Comparison of ENCODE assay signal across 1 cellular context in genomic region chr14:28756896-28757570, GRCh38.
A peak's percentile ranks its signal among the peaks of the same experiment; 100 is the strongest.
TF ChIP-seq lines count a peak whose summit lies in the region.

No MANE protein-coding gene starts in this region.

TF ChIP-seq in HepG2, 621 proteins besides CTCF, POLR2A, EP300 and RAD21 (continued from another document and continues in another):
- TF ChIP-seq HMGXB4 (CRISPR knock-in tag; IDR thresholded peaks at IDR 0.05; ENCODE audit: borderline replicate concordance in 1 of 2, low read depth in 1 of 2) (peak; percentile 16 to 54; a peak in 2 of 4 replicates), HMG20A (CRISPR knock-in tag; IDR thresholded peaks at IDR 0.05; ENCODE audit: borderline replicate concordance) (no peak), ZNF180 (CRISPR knock-in tag; IDR thresholded peaks at IDR 0.05; ENCODE audit: borderline replicate concordance, low read depth) (no peak), ZBTB39 (CRISPR knock-in tag; IDR thresholded peaks at IDR 0.05) (no peak), TFDP2 (CRISPR knock-in tag; IDR thresholded peaks at IDR 0.05) (peak; percentile 76; the same call in 1 of the 2 replicates), ZNF547 (CRISPR knock-in tag; IDR thresholded peaks at IDR 0.05) (no peak), ZBTB42 (CRISPR knock-in tag; IDR thresholded peaks at IDR 0.05) (no peak), NR3C1 (CRISPR knock-in tag; IDR thresholded peaks at IDR 0.05) (no peak), BRCA1 (CRISPR knock-in tag; IDR thresholded peaks at IDR 0.05) (no peak), ZBED4 (CRISPR knock-in tag; IDR thresholded peaks at IDR 0.05; ENCODE audit: borderline replicate concordance) (no peak), PHF5A (CRISPR knock-in tag; IDR thresholded peaks at IDR 0.05; ENCODE audit: low read depth, unreplicated experiment) (no peak), SIN3B (IDR thresholded peaks at IDR 0.05; ENCODE audit: low read length) (no peak), CENPX (CRISPR knock-in tag; IDR thresholded peaks at IDR 0.05) (no peak), ZNF878 (CRISPR knock-in tag; IDR thresholded peaks at IDR 0.05) (no peak; the same call in 1 of the 2 replicates), ZNF513 (CRISPR knock-in tag; conservative IDR thresholded peaks at IDR 0.05) (no peak), GFI1 (CRISPR knock-in tag; IDR thresholded peaks at IDR 0.05; ENCODE audit: borderline replicate concordance) (no peak), XRCC5 (optimal IDR thresholded peaks at IDR 0.05; ENCODE audit: low read length) (peak; percentile 89), HNRNPLL (IDR thresholded peaks at IDR 0.05; ENCODE audit: low read depth, low read length, poor library complexity, severe bottlenecking) (no peak), ZFAT (CRISPR knock-in tag; conservative IDR thresholded peaks at IDR 0.05) (no peak), ZNF574 (CRISPR knock-in tag; IDR thresholded peaks at IDR 0.05) (no peak), GTF2F1 (IDR thresholded peaks at IDR 0.05; ENCODE audit: low read length) (no peak), POLR2AphosphoS2 (IDR thresholded peaks at IDR 0.05; ENCODE audit: low read depth, low read length) (no peak), ELF4 (CRISPR knock-in tag; IDR thresholded peaks at IDR 0.05; ENCODE audit: borderline replicate concordance) (no peak), RORA (CRISPR knock-in tag; IDR thresholded peaks at IDR 0.05) (no peak), HBP1 (CRISPR knock-in tag; IDR thresholded peaks at IDR 0.05; ENCODE audit: low read depth) (no peak), ZNF138 (CRISPR knock-in tag; IDR thresholded peaks at IDR 0.05; ENCODE audit: low read depth) (no peak), SSRP1 (CRISPR knock-in tag; IDR thresholded peaks at IDR 0.05) (no peak), TBX3 (IDR thresholded peaks at IDR 0.05; ENCODE audit: borderline replicate concordance) (no peak), ZNF253 (CRISPR knock-in tag; IDR thresholded peaks at IDR 0.05; ENCODE audit: borderline replicate concordance) (no peak), ZNF24 (IDR thresholded peaks at IDR 0.05) (0 out of 2 replicates have a peak, but pooled peaks have one; percentile 20), PHB2 (IDR thresholded peaks at IDR 0.05; ENCODE audit: partially characterized antibody) (no peak), FOXK2 (IDR thresholded peaks at IDR 0.05) (no peak), SNAPC2 (CRISPR knock-in tag; IDR thresholded peaks at IDR 0.05) (no peak), ZNF354B (CRISPR knock-in tag; IDR thresholded peaks at IDR 0.05) (no peak), RERE (CRISPR knock-in tag; IDR thresholded peaks at IDR 0.05; ENCODE audit: low read depth) (no peak)
